Comparison of ENCODE assay signal across 23 cellular contexts in the genomic region with DNA sequence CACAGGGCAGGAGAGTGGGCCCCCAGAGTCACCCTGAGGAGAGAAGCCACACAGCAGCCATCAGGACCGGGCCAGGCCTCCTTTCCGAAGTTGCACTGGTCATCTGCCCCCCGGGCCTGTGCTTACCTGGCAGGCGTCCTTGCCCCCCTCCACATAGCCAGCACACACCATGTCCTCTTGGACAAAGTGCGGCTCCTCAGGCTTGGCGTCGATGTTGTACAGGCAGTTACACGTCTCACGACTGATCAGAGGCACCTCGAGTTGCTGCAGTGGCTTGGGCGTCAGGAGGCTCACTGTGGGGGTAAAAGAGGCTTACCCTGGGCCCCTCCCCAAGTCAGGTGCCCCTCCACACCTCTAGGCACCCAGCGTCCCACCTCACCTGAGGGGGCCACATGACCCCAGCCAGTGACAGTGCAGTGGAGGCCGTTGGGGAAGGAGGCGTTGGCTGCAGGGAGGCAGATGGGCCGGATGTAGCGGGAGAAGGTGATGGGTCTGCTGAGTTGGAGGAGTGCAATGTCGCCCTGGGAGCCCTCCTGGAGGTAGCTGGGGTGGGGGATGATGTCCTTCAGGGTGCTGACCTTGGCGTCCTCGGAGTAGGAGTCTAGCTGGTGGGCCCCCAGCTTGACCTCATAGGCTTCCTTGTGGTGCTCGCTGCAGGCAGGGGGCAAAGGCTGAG. TPM values are rescaled to one million over a fixed set of nuclear protein-coding genes. Genes with fewer than 3 reads are reported as not detected.
DNase-seq lines count a peak whose midpoint lies in the region; ATAC-seq and TF ChIP-seq lines count a peak whose summit lies in the region.
"Had no signal": no experiment of that assay in that cellular context is flagged by ENCODE, and none has a peak within 500 bp of the region (broad histone marks: within the 10 kb centered on the region; RNA-seq: fewer than 3 reads in every experiment).

No MANE protein-coding gene starts in this region.

- H3K4me1 Mint-ChIP-seq in Calu3 (ENCODE audit: low read depth, unreplicated experiment), result peaks cover 81% of the 10 kb centered on the region
- peaks cover 90% of the 10 kb centered on the region for H3K4me1 Mint-ChIP-seq in dendritic cell treated with granulocyte-macrophage colony-stimulating factor and Interleukin-4, amounts not matched to agents 40 ng/mL and 50 ng/mL, for 4 days (ENCODE audit: low read depth)
- peaks cover 0 to 10% of the 10 kb centered on the region in 2 donors for H3K4me1 Mint-ChIP-seq in natural killer cell treated with Interleukin-12 subunit alpha and Interleukin-12 subunit beta and Interleukin-15 and Interleukin-18, amount 100 ng/mL, for 72 hours (ENCODE audit: low read depth in 2 of 2)
- H3K4me1 Mint-ChIP-seq: stimulated activated memory B cell treated with anti-CD40 and anti-IgM and Interleukin-4, amounts not matched to agents 10 μg/mL and 1 μg/mL and 100 μg/mL, for 72 hours had no signal

- H3K79me2 ChIP-seq in osteoblast (ENCODE audit: insufficient read depth, low read length) (no peaks in the 10 kb centered on the region), smooth muscle cell (ENCODE audit: low read depth) (no peaks in the 10 kb centered on the region)

- peaks cover 83% of the 10 kb centered on the region for H3K36me3 Mint-ChIP-seq in Calu3 (ENCODE audit: insufficient read depth, unreplicated experiment)
- H3K36me3 Mint-ChIP-seq in dendritic cell treated with granulocyte-macrophage colony-stimulating factor and Interleukin-4, amounts not matched to agents 40 ng/mL and 50 ng/mL, for 4 days (ENCODE audit: low read depth), result peaks cover 45% of the 10 kb centered on the region
- H3K36me3 Mint-ChIP-seq in natural killer cell treated with Interleukin-12 subunit alpha and Interleukin-12 subunit beta and Interleukin-15 and Interleukin-18, amount 100 ng/mL, for 72 hours, result no peaks in the 10 kb centered on the region

- peak overlapping the region; percentile 93 for H3K4me3 Mint-ChIP-seq in Calu3 (ENCODE audit: low read depth, unreplicated experiment)
- H3K4me3 Mint-ChIP-seq in dendritic cell treated with granulocyte-macrophage colony-stimulating factor and Interleukin-4, amounts not matched to agents 40 ng/mL and 50 ng/mL, for 4 days, result no peak overlapping the region
- H3K4me3 Mint-ChIP-seq in natural killer cell treated with Interleukin-12 subunit alpha and Interleukin-12 subunit beta and Interleukin-15 and Interleukin-18, amount 100 ng/mL, for 72 hours, result no peak overlapping the region
- H3K4me3 Mint-ChIP-seq: stimulated activated memory B cell treated with anti-CD40 and anti-IgM and Interleukin-4, amounts not matched to agents 10 μg/mL and 1 μg/mL and 100 μg/mL, for 72 hours had no signal

- intact Hi-C loops in Calu3 (cut with micrococcal nuclease; ENCODE audit: unreplicated experiment), result no loop called here
- intact Hi-C loops in dendritic cell treated with granulocyte-macrophage colony-stimulating factor and Interleukin-4, amounts not matched to agents 40 ng/mL and 50 ng/mL, for 4 days (cut with micrococcal nuclease), result no loop called here

- peak overlapping the region; percentile 6 for H3K27ac Mint-ChIP-seq in Calu3 (ENCODE audit: unreplicated experiment)
- peak overlapping the region; percentile 94 for H3K27ac Mint-ChIP-seq in dendritic cell treated with granulocyte-macrophage colony-stimulating factor and Interleukin-4, amounts not matched to agents 40 ng/mL and 50 ng/mL, for 4 days
- no peak overlapping the region for H3K27ac Mint-ChIP-seq in natural killer cell treated with Interleukin-12 subunit alpha and Interleukin-12 subunit beta and Interleukin-15 and Interleukin-18, amount 100 ng/mL, for 72 hours
- H3K27ac Mint-ChIP-seq: stimulated activated memory B cell treated with anti-CD40 and anti-IgM and Interleukin-4, amounts not matched to agents 10 μg/mL and 1 μg/mL and 100 μg/mL, for 72 hours had no signal

- H3K4me3 ChIP-seq in osteoblast (ENCODE audit: insufficient read depth, low read length) (no peak overlapping the region), smooth muscle cell (no peak overlapping the region)
- H3K4me3 ChIP-seq: ascending aorta, heart left ventricle, SJSA1 had no signal

- no peak for DNase-seq in Calu3
- peak; percentile 53 for DNase-seq in osteoblast (ENCODE audit: insufficient read length, low spot score, missing footprints)
- no peak for DNase-seq in natural killer cell treated with Interleukin-12 subunit alpha and Interleukin-12 subunit beta and Interleukin-15 and Interleukin-18, amount 100 ng/mL, for 72 hours (ENCODE audit: low spot score)
- DNase-seq in smooth muscle cell (lab: John Stamatoyannopoulos, UW; ENCODE audit: unreplicated experiment), result no peak
- DNase-seq: activated CD4-positive, alpha-beta T cell treated with anti-CD3 and anti-CD28 coated beads for 4 hours; activated CD8-positive, alpha-beta memory T cell treated with anti-CD3 and anti-CD28 coated beads, Interleukin-2, amount 50 U/mL, for 48 hours; activated naive CD4-positive, alpha-beta T cell treated with Interleukin-2 at 50 U/mL for 16 hours; GDM1; HCEC 1CT; heart left ventricle; kidney glomerular epithelial cell; midbrain; MM.1S; NCI-H187 treated with DMSO at 0.1 percent for 48 hours; NCI-H510A; T-helper 9 cell had no signal

- no TSS peak for BruUV-seq in Calu3 (replicated peaks; lab: Mats Ljungman, UMichigan)

- H3K9ac ChIP-seq in smooth muscle cell (ENCODE audit: low read depth), result no peak overlapping the region
- H3K9ac ChIP-seq: parathyroid adenoma had no signal

- TF ChIP-seq CTCF in Calu3 (IDR thresholded peaks at IDR 0.05; ENCODE audit: unreplicated experiment), result no peak
- TF ChIP-seq CTCF in osteoblast (IDR thresholded peaks at IDR 0.05; ENCODE audit: extremely low read depth, low read depth, low read length), result no peak
- no peak for TF ChIP-seq CTCF in smooth muscle cell (IDR thresholded peaks at IDR 0.05; ENCODE audit: borderline replicate concordance, insufficient read depth, poor library complexity, severe bottlenecking)

- no peak overlapping the region for H3K27ac ChIP-seq in osteoblast (ENCODE audit: low read depth, low read length)
- H3K27ac ChIP-seq in smooth muscle cell (ENCODE audit: low read depth), result no peak overlapping the region
- H3K27ac ChIP-seq: ascending aorta, heart left ventricle, parathyroid adenoma, SJSA1 had no signal

- H3K27me3 ChIP-seq in osteoblast (ENCODE audit: insufficient read depth, low read length) (peaks cover 4% of the 10 kb centered on the region), smooth muscle cell (ENCODE audit: low read depth) (no peaks in the 10 kb centered on the region)
- H3K27me3 ChIP-seq: ascending aorta, heart left ventricle, SJSA1 had no signal

- CTCF ChIA-PET in Calu3 (lab: Charles Lee), result interaction anchor here (1.2 to 5.5 kb wide), 3 partner anchors 10 to 15 kb away, joined by 3 to 26 read pairs (median 18); a partner anchor contains a TSS

- no peak overlapping the region for H2AFZ ChIP-seq in osteoblast (ENCODE audit: low read length)
- no peak overlapping the region for H2AFZ ChIP-seq in smooth muscle cell (ENCODE audit: low read depth)
- H2AFZ ChIP-seq: parathyroid adenoma had no signal

- peaks cover 4% of the 10 kb centered on the region for H3K4me1 ChIP-seq in osteoblast (ENCODE audit: insufficient read depth, low read length)
- peaks cover 8% of the 10 kb centered on the region for H3K4me1 ChIP-seq in smooth muscle cell (ENCODE audit: low read depth)
- H3K4me1 ChIP-seq: ascending aorta, SJSA1 had no signal

- H3K36me3 ChIP-seq in osteoblast (ENCODE audit: insufficient read depth, low read length), result peaks cover 8% of the 10 kb centered on the region
- no peaks in the 10 kb centered on the region for H3K36me3 ChIP-seq in smooth muscle cell (ENCODE audit: low read depth)

- H3K9me3 Mint-ChIP-seq in Calu3 (ENCODE audit: low read depth, unreplicated experiment), result no peaks in the 10 kb centered on the region
- H3K9me3 Mint-ChIP-seq in dendritic cell treated with granulocyte-macrophage colony-stimulating factor and Interleukin-4, amounts not matched to agents 40 ng/mL and 50 ng/mL, for 4 days, result no peaks in the 10 kb centered on the region
- no peaks in the 10 kb centered on the region for H3K9me3 Mint-ChIP-seq in natural killer cell treated with Interleukin-12 subunit alpha and Interleukin-12 subunit beta and Interleukin-15 and Interleukin-18, amount 100 ng/mL, for 72 hours
- H3K9me3 Mint-ChIP-seq: stimulated activated memory B cell treated with anti-CD40 and anti-IgM and Interleukin-4, amounts not matched to agents 10 μg/mL and 1 μg/mL and 100 μg/mL, for 72 hours had no signal

- H3K4me2 ChIP-seq in osteoblast (ENCODE audit: insufficient read depth, low read length) (no peak overlapping the region), smooth muscle cell (no peak overlapping the region)

- no peaks in the 10 kb centered on the region for H4K20me1 ChIP-seq in osteoblast (ENCODE audit: insufficient read depth, low read length)
- peaks cover 5% of the 10 kb centered on the region for H4K20me1 ChIP-seq in smooth muscle cell (ENCODE audit: low read depth)

- WGBS in smooth muscle cell (ENCODE audit: low lambda C conversion rate), result 94% methylated on average over 20 of the region's 20 CpGs

- H3K27me3 Mint-ChIP-seq in Calu3 (ENCODE audit: unreplicated experiment), result no peaks in the 10 kb centered on the region
- no peaks in the 10 kb centered on the region for H3K27me3 Mint-ChIP-seq in dendritic cell treated with granulocyte-macrophage colony-stimulating factor and Interleukin-4, amounts not matched to agents 40 ng/mL and 50 ng/mL, for 4 days
- no peaks in the 10 kb centered on the region for H3K27me3 Mint-ChIP-seq in natural killer cell treated with Interleukin-12 subunit alpha and Interleukin-12 subunit beta and Interleukin-15 and Interleukin-18, amount 100 ng/mL, for 72 hours
- H3K27me3 Mint-ChIP-seq: stimulated activated memory B cell treated with anti-CD40 and anti-IgM and Interleukin-4, amounts not matched to agents 10 μg/mL and 1 μg/mL and 100 μg/mL, for 72 hours had no signal

- H3K9me3 ChIP-seq in osteoblast (ENCODE audit: low read depth, low read length), result no peaks in the 10 kb centered on the region
- no peaks in the 10 kb centered on the region for H3K9me3 ChIP-seq in smooth muscle cell (replicated peaks; ENCODE audit: low read depth)
- H3K9me3 ChIP-seq: ascending aorta, heart left ventricle, SJSA1 had no signal

- H3F3A ChIP-seq in smooth muscle cell (ENCODE audit: low read depth), result no peaks in the 10 kb centered on the region

- no peak for ATAC-seq in natural killer cell treated with Interleukin-12 subunit alpha and Interleukin-12 subunit beta and Interleukin-15 and Interleukin-18, amount 100 ng/mL, for 72 hours
- no peak for ATAC-seq in GM18511 (IDR thresholded peaks at IDR 0.05; ENCODE audit: unreplicated experiment)
- ATAC-seq: heart left ventricle; stimulated activated memory B cell treated with anti-CD40 and anti-IgM and Interleukin-4, amounts not matched to agents 10 μg/mL and 1 μg/mL and 100 μg/mL, for 72 hours had no signal

RNA-seq across cellular contexts. Expression of a gene that starts 3.1 kb away (rescaled TPM):
- total RNA-seq in Calu3 (2022), result 108 and 138 TPM in 2 replicates
- not detected in 2 replicates for total RNA-seq in osteoblast
- total RNA-seq in natural killer cell treated with Interleukin-12 subunit alpha and Interleukin-12 subunit beta and Interleukin-15 and Interleukin-18, amount 100 ng/mL, for 72 hours, result not detected
- 15.1 and 17.3 TPM in 2 replicates for total RNA-seq in smooth muscle cell
- 13.9 and 68.0 TPM in 2 replicates for polyA plus RNA-seq in smooth muscle cell
- total RNA-seq: ascending aorta, fibroblast of lung, SJSA1 had no signal
- polyA plus RNA-seq: fibroblast of lung had no signal

RNA-seq across cellular contexts. Expression of a gene that starts 15.0 kb away (rescaled TPM):
- total RNA-seq in Calu3 (2022) (66.6 and 69.9 TPM in 2 replicates), osteoblast (31.8 and 35.1 TPM in 2 replicates), smooth muscle cell (26.3 and 32.9 TPM in 2 replicates)
- total RNA-seq in natural killer cell treated with Interleukin-12 subunit alpha and Interleukin-12 subunit beta and Interleukin-15 and Interleukin-18, amount 100 ng/mL, for 72 hours, result 10 to 100 TPM; 39.5 to 67.3 TPM
- 27.4 and 29.1 TPM in 2 replicates for polyA plus RNA-seq in smooth muscle cell

RNA-seq across cellular contexts. Expression of a gene that starts 17.4 kb away (rescaled TPM):
- total RNA-seq in Calu3 (2022) (1.6 TPM in 2 replicates), osteoblast (0.29 TPM in 1 of 2 replicates, not detected in the other), smooth muscle cell (1.6 TPM in 1 of 2 replicates, not detected in the other)
- 1 to 10 TPM in 1 of 2 donors, not detected in 1; 1.5 TPM for total RNA-seq in natural killer cell treated with Interleukin-12 subunit alpha and Interleukin-12 subunit beta and Interleukin-15 and Interleukin-18, amount 100 ng/mL, for 72 hours
- 0.31 and 0.66 TPM in 2 replicates for polyA plus RNA-seq in smooth muscle cell

RNA-seq across cellular contexts. Expression of a gene that starts 24.3 kb away (rescaled TPM):
- total RNA-seq in Calu3 (2022) (49.3 and 52.0 TPM in 2 replicates), osteoblast (25.9 and 30.0 TPM in 2 replicates), smooth muscle cell (32.1 and 40.5 TPM in 2 replicates)
- total RNA-seq in natural killer cell treated with Interleukin-12 subunit alpha and Interleukin-12 subunit beta and Interleukin-15 and Interleukin-18, amount 100 ng/mL, for 72 hours, result 10 to 100 TPM; 42.7 to 43.1 TPM
- 82.6 and 87.9 TPM in 2 replicates for polyA plus RNA-seq in smooth muscle cell

RNA-seq across cellular contexts. Expression of a gene that starts 37.8 kb away (rescaled TPM):
- total RNA-seq in Calu3 (2022) (80.1 and 86.8 TPM in 2 replicates), osteoblast (132 and 147 TPM in 2 replicates), smooth muscle cell (232 and 253 TPM in 2 replicates)
- 10 to 100 TPM; 65.2 to 84.6 TPM for total RNA-seq in natural killer cell treated with Interleukin-12 subunit alpha and Interleukin-12 subunit beta and Interleukin-15 and Interleukin-18, amount 100 ng/mL, for 72 hours
- polyA plus RNA-seq in smooth muscle cell, result 340 and 394 TPM in 2 replicates

Comparison
In these comparisons a context has a peak if more than half of its experiments do, and no peak if none do; other contexts are left out.
1. H3K27ac Mint-ChIP-seq: peak in Calu3 (single experiment) and dendritic cell treated with granulocyte-macrophage colony-stimulating factor and Interleukin-4, amounts not matched to agents 40 ng/mL and 50 ng/mL, for 4 days (single experiment); none in natural killer cell treated with Interleukin-12 subunit alpha and Interleukin-12 subunit beta and Interleukin-15 and Interleukin-18, amount 100 ng/mL, for 72 hours (0 of 2).
2. RNA of a gene that starts 3.1 kb away (total RNA-seq): 108 to 138 TPM in Calu3 and 15.1 to 17.3 TPM in smooth muscle cell; not detected in osteoblast and not detected in natural killer cell treated with Interleukin-12 subunit alpha and Interleukin-12 subunit beta and Interleukin-15 and Interleukin-18, amount 100 ng/mL, for 72 hours; every median in the first group is over 10 times any median in the second.